ENCODE assay signal across 12 cellular contexts in genomic region chr4:6471303-6472007, GRCh38. TPM values are rescaled to one million over a fixed set of nuclear protein-coding genes. Genes with fewer than 3 reads are reported as not detected.
A peak's percentile ranks its signal among the peaks of the same experiment; 100 is the strongest.
DNase-seq lines count a peak whose midpoint lies in the region; ATAC-seq and TF ChIP-seq lines count a peak whose summit lies in the region.
"Had no signal": no experiment of that assay in that cellular context is flagged by ENCODE, and none has a peak within 500 bp of the region (broad histone marks: within the 10 kb centered on the region; RNA-seq: fewer than 3 reads in every experiment).

No MANE protein-coding gene starts in this region.

- H3K4me1 Mint-ChIP-seq in activated CD4-positive, alpha-beta T cell treated with anti-CD3 and anti-CD28 coated beads, Interleukin-2, amount 10 ng/mL, durations not matched to agents 7 days and 5 days = peaks cover 6% of the 10 kb centered on the region

- 0% methylated on average over 8 of the region's 28 CpGs for WGBS in mammary epithelial cell (ENCODE audit: low coverage, missing lambda C conversion rate)
- WGBS in testis, 2 donors = 4 to 12% methylated on average over 10 to 27 of the region's 28 CpGs

- in situ Hi-C loops in mammary epithelial cell (cut with MboI; ENCODE audit: low sequenced_read_pairs in 2 of 2) = no loop called here

- H3K9me3 ChIP-seq in mammary epithelial cell (replicated peaks; ENCODE audit: insufficient read depth, low read length) = no peaks in the 10 kb centered on the region
- H3K9me3 ChIP-seq in lower lobe of right lung = no peaks in the 10 kb centered on the region
- H3K9me3 ChIP-seq in testis = no peaks in the 10 kb centered on the region
- H3K9me3 ChIP-seq: left lung had no signal

- H3K79me2 ChIP-seq in mammary epithelial cell (ENCODE audit: insufficient read depth, low read length) = no peaks in the 10 kb centered on the region

- peak overlapping the region; percentile 35 for H2AFZ ChIP-seq in mammary epithelial cell (ENCODE audit: low read depth, low read length)

- no peaks in the 10 kb centered on the region for H3K36me3 Mint-ChIP-seq in activated CD4-positive, alpha-beta T cell treated with anti-CD3 and anti-CD28 coated beads, Interleukin-2, amount 10 ng/mL, durations not matched to agents 7 days and 5 days (ENCODE audit: low read depth)

- peaks cover 23% of the 10 kb centered on the region for H3K27me3 ChIP-seq in mammary epithelial cell (ENCODE audit: insufficient read depth, low read length)
- peaks cover 69% of the 10 kb centered on the region for H3K27me3 ChIP-seq in lower lobe of right lung (ENCODE audit: low read depth)
- H3K27me3 ChIP-seq in testis = no peaks in the 10 kb centered on the region

- no peak for TF ChIP-seq POLR2A in testis (IDR thresholded peaks at IDR 0.05)

- dilution Hi-C loops in mammary epithelial cell (cut with HindIII; ENCODE audit: low sequenced_read_pairs) = no loop called here

- DNase-seq in activated CD4-positive, alpha-beta T cell treated with anti-CD3 and anti-CD28 coated beads, Interleukin-2, amount 10 ng/mL, durations not matched to agents 7 days and 5 days = peak; percentile 1
- DNase-seq in activated CD4-positive, alpha-beta T cell treated with anti-CD3 and anti-CD28 coated beads for 1 hour = no peak
- no peak for DNase-seq in mammary epithelial cell
- DNase-seq in lower lobe of right lung = no peak
- DNase-seq in testis = peak; percentile 13
- DNase-seq in T-helper 1 cell = no peak
- DNase-seq in MV-4-11 (lab: John Stamatoyannopoulos, UW) = no peak
- DNase-seq in NCI-H2107 (lab: John Stamatoyannopoulos, UW) = no peak
- DNase-seq: cortex of kidney, Kasumi-1 had no signal

- CTCF ChIA-PET in activated CD4-positive, alpha-beta T cell treated with anti-CD3 and anti-CD28 coated beads, Interleukin-2, amount 10 ng/mL, durations not matched to agents 7 days and 5 days (lab: Charles Lee) = no interaction called here
- CTCF ChIA-PET in mammary epithelial cell (lab: Charles Lee; ENCODE audit: low non-redundant PET) = no interaction called here

- H3K4me1 ChIP-seq in mammary epithelial cell (ENCODE audit: insufficient read depth, low read length) = peaks cover 8% of the 10 kb centered on the region
- H3K4me1 ChIP-seq in lower lobe of right lung = peaks cover 14% of the 10 kb centered on the region
- H3K4me1 ChIP-seq in testis = peaks cover 3% of the 10 kb centered on the region

- H3K4me3 ChIP-seq in mammary epithelial cell (replicated peaks in 1 of 3; ENCODE audit: insufficient read depth in 1 of 3, low read depth in 2 of 3, low read length in 3 of 3) = peak overlapping the region in 2 of 3 experiments; percentile 19 to 35
- peak overlapping the region; percentile 43 for H3K4me3 ChIP-seq in lower lobe of right lung
- peak overlapping the region; percentile 38 to 40 for H3K4me3 ChIP-seq in testis

- H3K27ac ChIP-seq in mammary epithelial cell (ENCODE audit: insufficient read depth, low read depth, low read length) (no peak overlapping the region), lower lobe of right lung (no peak overlapping the region), testis (no peak overlapping the region)
- H3K27ac ChIP-seq: left lung had no signal

- peak overlapping the region; percentile 83 for H3K4me2 ChIP-seq in mammary epithelial cell (ENCODE audit: insufficient read depth, low read depth, low read length)

- POLR2A ChIA-PET in activated CD4-positive, alpha-beta T cell treated with anti-CD3 and anti-CD28 coated beads, Interleukin-2, amount 10 ng/mL, durations not matched to agents 7 days and 5 days (lab: Charles Lee) = no interaction called here

- intact Hi-C loops in mammary epithelial cell (cut with micrococcal nuclease) = loop anchor here (5.0 kb wide), 1 partner anchor 76 kb away; no protein-coding TSS in a partner anchor
- intact Hi-C loops in lower lobe of right lung (cut with DNase I) = no loop called here
- intact Hi-C loops in testis (cut with DNase I; ENCODE audit: low total_unique reads) = no loop called here

- H3K36me3 ChIP-seq in mammary epithelial cell (ENCODE audit: insufficient read depth, low read length) = no peaks in the 10 kb centered on the region
- no peaks in the 10 kb centered on the region for H3K36me3 ChIP-seq in lower lobe of right lung
- no peaks in the 10 kb centered on the region for H3K36me3 ChIP-seq in testis (ENCODE audit: low read depth, missing control alignments)
- H3K36me3 ChIP-seq: left lung had no signal

- H3K27ac Mint-ChIP-seq in activated CD4-positive, alpha-beta T cell treated with anti-CD3 and anti-CD28 coated beads, Interleukin-2, amount 10 ng/mL, durations not matched to agents 7 days and 5 days = no peak overlapping the region

- H4K20me1 ChIP-seq in mammary epithelial cell (ENCODE audit: insufficient read depth, low read length) = peaks cover 3% of the 10 kb centered on the region

- ATAC-seq in lower lobe of right lung = no peak

- peaks cover 48% of the 10 kb centered on the region for H3K27me3 Mint-ChIP-seq in activated CD4-positive, alpha-beta T cell treated with anti-CD3 and anti-CD28 coated beads, Interleukin-2, amount 10 ng/mL, durations not matched to agents 7 days and 5 days

- no TSS peak for BruUV-seq in mammary epithelial cell (replicated peaks; lab: Mats Ljungman, UMichigan)

- no peaks in the 10 kb centered on the region for H3K9me3 Mint-ChIP-seq in activated CD4-positive, alpha-beta T cell treated with anti-CD3 and anti-CD28 coated beads, Interleukin-2, amount 10 ng/mL, durations not matched to agents 7 days and 5 days

- no peak for TF ChIP-seq CTCF in mammary epithelial cell (conservative IDR thresholded peaks at IDR 0.05 in 1 of 2, IDR thresholded peaks at IDR 0.05 in 1 of 2; ENCODE audit: extremely low read depth in 1 of 2, insufficient read depth in 1 of 2, low read depth in 1 of 2, low read length in 2 of 2)
- TF ChIP-seq CTCF in lower lobe of right lung (IDR thresholded peaks at IDR 0.05) = no peak
- no peak for TF ChIP-seq CTCF in testis (IDR thresholded peaks at IDR 0.05)

- H3K4me3 Mint-ChIP-seq in activated CD4-positive, alpha-beta T cell treated with anti-CD3 and anti-CD28 coated beads, Interleukin-2, amount 10 ng/mL, durations not matched to agents 7 days and 5 days = no peak overlapping the region

- H3K9ac ChIP-seq in mammary epithelial cell (ENCODE audit: insufficient read depth, low read length) = no peak overlapping the region

RNA-seq across cellular contexts. Expression of gene PPP2R2C, which starts 1.0 kb away (rescaled TPM):
- total RNA-seq in activated CD4-positive, alpha-beta T cell treated with anti-CD3 and anti-CD28 coated beads, Interleukin-2, amount 10 ng/mL, durations not matched to agents 7 days and 5 days = not detected
- total RNA-seq in mammary epithelial cell (under 1 TPM; 0.17 to 0.24 TPM), lower lobe of right lung (not detected), testis (10 to 100 TPM in 1 of 2 donors, 1 to 10 TPM in 1; 7.9 to 13.1 TPM)
- polyA plus RNA-seq in mammary epithelial cell (0.18 TPM), testis (ENCODE audit: insufficient read depth, low read depth, low replicate concordance) (20.4 TPM)
- polyA minus RNA-seq in mammary epithelial cell = not detected
- total RNA-seq: activated CD8-positive, alpha-beta memory T cell treated with anti-CD3 and anti-CD28 coated beads for 36 hours had no signal

Comparison
In these comparisons a context has a peak if more than half of its experiments do, and no peak if none do; other contexts are left out.
1. DNase-seq: peak in activated CD4-positive, alpha-beta T cell treated with anti-CD3 and anti-CD28 coated beads, Interleukin-2, amount 10 ng/mL, durations not matched to agents 7 days and 5 days (single experiment) and testis (single experiment); none in activated CD4-positive, alpha-beta T cell treated with anti-CD3 and anti-CD28 coated beads for 1 hour (single experiment), mammary epithelial cell (single experiment), lower lobe of right lung (single experiment), T-helper 1 cell (0 of 5), MV-4-11 (single experiment) and NCI-H2107 (single experiment).
2. Peak in every context shown above with its lines, with median percentiles within 50 percentile points of each other: H3K4me3 ChIP-seq.